ENCODE assay signal across 1 cellular context in genomic region chr20:62138912-62139311, GRCh38.
TF ChIP-seq lines count a peak whose summit lies in the region.

No MANE protein-coding gene starts in this region.

TF ChIP-seq in GM23338, 12 proteins besides CTCF, POLR2A, EP300 and RAD21:
- TF ChIP-seq STAT1 (IDR thresholded peaks at IDR 0.05; ENCODE audit: unreplicated experiment) (no peak), CREB1 (CRISPR knock-in tag; IDR thresholded peaks at IDR 0.05; ENCODE audit: low read depth) (no peak), EZH2 (IDR thresholded peaks at IDR 0.05; ENCODE audit: low read depth, unreplicated experiment) (no peak), POLR2AphosphoS5 (IDR thresholded peaks at IDR 0.05; ENCODE audit: low read depth) (no peak), JUNB (IDR thresholded peaks at IDR 0.05; ENCODE audit: unreplicated experiment) (no peak), NANOG (IDR thresholded peaks at IDR 0.05; ENCODE audit: borderline replicate concordance) (no peak), ZNF462 (CRISPR knock-in tag; IDR thresholded peaks at IDR 0.05) (no peak), ZNF331 (CRISPR knock-in tag; IDR thresholded peaks at IDR 0.05; ENCODE audit: low read depth) (no peak), EZH2phosphoT487 (IDR thresholded peaks at IDR 0.05; ENCODE audit: unreplicated experiment) (no peak), ZNF114 (CRISPR knock-in tag; IDR thresholded peaks at IDR 0.05) (no peak)
- TF ChIP-seq, protein P1, sequence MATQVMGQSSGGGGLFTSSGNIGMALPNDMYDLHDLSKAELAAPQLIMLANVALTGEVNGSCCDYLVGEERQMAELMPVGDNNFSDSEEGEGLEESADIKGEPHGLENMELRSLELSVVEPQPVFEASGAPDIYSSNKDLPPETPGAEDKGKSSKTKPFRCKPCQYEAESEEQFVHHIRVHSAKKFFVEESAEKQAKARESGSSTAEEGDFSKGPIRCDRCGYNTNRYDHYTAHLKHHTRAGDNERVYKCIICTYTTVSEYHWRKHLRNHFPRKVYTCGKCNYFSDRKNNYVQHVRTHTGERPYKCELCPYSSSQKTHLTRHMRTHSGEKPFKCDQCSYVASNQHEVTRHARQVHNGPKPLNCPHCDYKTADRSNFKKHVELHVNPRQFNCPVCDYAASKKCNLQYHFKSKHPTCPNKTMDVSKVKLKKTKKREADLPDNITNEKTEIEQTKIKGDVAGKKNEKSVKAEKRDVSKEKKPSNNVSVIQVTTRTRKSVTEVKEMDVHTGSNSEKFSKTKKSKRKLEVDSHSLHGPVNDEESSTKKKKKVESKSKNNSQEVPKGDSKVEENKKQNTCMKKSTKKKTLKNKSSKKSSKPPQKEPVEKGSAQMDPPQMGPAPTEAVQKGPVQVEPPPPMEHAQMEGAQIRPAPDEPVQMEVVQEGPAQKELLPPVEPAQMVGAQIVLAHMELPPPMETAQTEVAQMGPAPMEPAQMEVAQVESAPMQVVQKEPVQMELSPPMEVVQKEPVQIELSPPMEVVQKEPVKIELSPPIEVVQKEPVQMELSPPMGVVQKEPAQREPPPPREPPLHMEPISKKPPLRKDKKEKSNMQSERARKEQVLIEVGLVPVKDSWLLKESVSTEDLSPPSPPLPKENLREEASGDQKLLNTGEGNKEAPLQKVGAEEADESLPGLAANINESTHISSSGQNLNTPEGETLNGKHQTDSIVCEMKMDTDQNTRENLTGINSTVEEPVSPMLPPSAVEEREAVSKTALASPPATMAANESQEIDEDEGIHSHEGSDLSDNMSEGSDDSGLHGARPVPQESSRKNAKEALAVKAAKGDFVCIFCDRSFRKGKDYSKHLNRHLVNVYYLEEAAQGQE (IDR thresholded peaks at IDR 0.05; ENCODE audit: unreplicated experiment) = no peak
- TF ChIP-seq, protein P2, sequence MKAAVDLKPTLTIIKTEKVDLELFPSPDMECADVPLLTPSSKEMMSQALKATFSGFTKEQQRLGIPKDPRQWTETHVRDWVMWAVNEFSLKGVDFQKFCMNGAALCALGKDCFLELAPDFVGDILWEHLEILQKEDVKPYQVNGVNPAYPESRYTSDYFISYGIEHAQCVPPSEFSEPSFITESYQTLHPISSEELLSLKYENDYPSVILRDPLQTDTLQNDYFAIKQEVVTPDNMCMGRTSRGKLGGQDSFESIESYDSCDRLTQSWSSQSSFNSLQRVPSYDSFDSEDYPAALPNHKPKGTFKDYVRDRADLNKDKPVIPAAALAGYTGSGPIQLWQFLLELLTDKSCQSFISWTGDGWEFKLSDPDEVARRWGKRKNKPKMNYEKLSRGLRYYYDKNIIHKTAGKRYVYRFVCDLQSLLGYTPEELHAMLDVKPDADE (IDR thresholded peaks at IDR 0.05) = no peak
